8 cellular contexts compared by ENCODE assay signal in genomic region chr1:197145451-197146029, GRCh38. TPM values are rescaled to one million over a fixed set of nuclear protein-coding genes. Genes with fewer than 3 reads are reported as not detected.
DNase-seq lines count a peak whose midpoint lies in the region; ATAC-seq and TF ChIP-seq lines count a peak whose summit lies in the region.

No MANE protein-coding gene starts in this region.

- no peaks in the 10 kb centered on the region for H4K20me1 ChIP-seq in MM.1S (ENCODE audit: insufficient read depth, low read length)

- 13 to 16% (median 14%) methylated on average over 11 of the region's 11 CpGs for WGBS in adrenal gland, 4 donors

- H3K9me2 ChIP-seq in MM.1S (replicated peaks; ENCODE audit: insufficient read depth, low read length): no peaks in the 10 kb centered on the region

- DNase-seq in ELR (ENCODE audit: low read depth): peak; percentile 40
- DNase-seq in MM.1S: peak; percentile 35
- peak; percentile 25 for DNase-seq in dermis blood vessel endothelial cell
- no peak for DNase-seq in central memory CD4-positive, alpha-beta T cell
- DNase-seq in posterior vena cava (ENCODE audit: low spot score): no peak
- DNase-seq in adrenal gland: no peak

- TF ChIP-seq POLR2A in adrenal gland (IDR thresholded peaks at IDR 0.05): no peak

- ATAC-seq in GM19395 (IDR thresholded peaks at IDR 0.05; ENCODE audit: unreplicated experiment): no peak

- H3K27me3 ChIP-seq in MM.1S (replicated peaks; ENCODE audit: insufficient read depth, low read length) (no peaks in the 10 kb centered on the region), neuron (ENCODE audit: insufficient read depth, low read length) (no peaks in the 10 kb centered on the region), adrenal gland (peaks cover 5% of the 10 kb centered on the region)

- peaks cover 11% of the 10 kb centered on the region for H3F3A ChIP-seq in MM.1S (ENCODE audit: insufficient read depth, low read length)

- H2AFZ ChIP-seq in MM.1S (ENCODE audit: low read length): peak overlapping the region; percentile 80
- peak overlapping the region; percentile 86 for H2AFZ ChIP-seq in neuron (ENCODE audit: low read depth, low read length)

- H3K4me1 ChIP-seq in MM.1S (ENCODE audit: low read length) (peaks cover 14% of the 10 kb centered on the region; the same call in 1 of the 2 replicates), neuron (ENCODE audit: insufficient read depth, low read length) (peaks cover 16% of the 10 kb centered on the region), adrenal gland (replicated peaks in 1 of 2) (peaks cover 0 to 7% of the 10 kb centered on the region in 2 donors)

- H3K4me2 ChIP-seq in MM.1S (ENCODE audit: low read depth, low read length): peak overlapping the region; percentile 83

- TF ChIP-seq CTCF in MM.1S (IDR thresholded peaks at IDR 0.05; ENCODE audit: low read length): no peak
- no peak for TF ChIP-seq CTCF in adrenal gland (IDR thresholded peaks at IDR 0.05)

- peak overlapping the region; percentile 78 for H3K9ac ChIP-seq in MM.1S (ENCODE audit: low read length)

- H3K9me3 ChIP-seq in MM.1S (replicated peaks; ENCODE audit: insufficient read depth, low read length) (no peaks in the 10 kb centered on the region), neuron (ENCODE audit: low read length) (peaks cover 3% of the 10 kb centered on the region), adrenal gland (replicated peaks in 1 of 3) (no peaks in the 10 kb centered on the region)

- H3K36me3 ChIP-seq in MM.1S (replicated peaks; ENCODE audit: insufficient read depth, low read length) (peaks cover 4% of the 10 kb centered on the region), neuron (ENCODE audit: insufficient read depth, low read length) (peaks cover 27% of the 10 kb centered on the region), adrenal gland (replicated peaks in 1 of 2) (no peaks in the 10 kb centered on the region)

- peaks cover 57% of the 10 kb centered on the region for H3K79me2 ChIP-seq in MM.1S (ENCODE audit: low read length)

- H3K4me3 ChIP-seq in MM.1S (ENCODE audit: low read length) (peak overlapping the region; percentile 88), neuron (ENCODE audit: low read length) (peak overlapping the region; percentile 68), adrenal gland (peak overlapping the region in 2 of 4 donors; percentile 64 to 67)

- intact Hi-C loops in posterior vena cava (cut with DNase I): no loop called here
- intact Hi-C loops in adrenal gland (cut with DNase I): no loop called here

- H3K27ac ChIP-seq in MM.1S (ENCODE audit: low read length) (peak overlapping the region; percentile 68; the same call in 1 of the 2 replicates), adrenal gland (no peak overlapping the region)

RNA-seq across cellular contexts. Expression of gene ASPM, which starts 0.9 kb away (rescaled TPM):
- total RNA-seq in dermis blood vessel endothelial cell: 12.3 and 80.6 TPM in 2 replicates
- under 1 TPM; 0.14 to 0.37 TPM for total RNA-seq in posterior vena cava
- 1 to 10 TPM in 3 of 8 donors, under 1 TPM in 5; 0.25 to 2.1 (median 0.87) TPM for total RNA-seq in adrenal gland
- under 1 TPM; 0.08 to 0.70 (median 0.10) TPM for polyA plus RNA-seq in adrenal gland

RNA-seq across cellular contexts. Expression of gene ZBTB41, which starts 55.6 kb away (rescaled TPM):
- total RNA-seq in dermis blood vessel endothelial cell (8.5 and 9.4 TPM in 2 replicates), posterior vena cava (10 to 100 TPM; 14.3 to 21.3 TPM), adrenal gland (10 to 100 TPM in 6 of 8 donors, 1 to 10 TPM in 2; 6.9 to 19.6 (median 12.3) TPM)
- 10 to 100 TPM in 1 of 3 donors, 1 to 10 TPM in 2; 1.8 to 11.3 (median 2.2) TPM for polyA plus RNA-seq in adrenal gland

Comparison
In these comparisons a context has a peak if more than half of its experiments do, and no peak if none do; other contexts are left out.
1. DNase-seq: peak in ELR (single experiment), MM.1S (single experiment) and dermis blood vessel endothelial cell (single experiment); none in central memory CD4-positive, alpha-beta T cell (single experiment), posterior vena cava (single experiment) and adrenal gland (0 of 7).